Comparison of ENCODE assay signal across 25 cellular contexts in the genomic region with DNA sequence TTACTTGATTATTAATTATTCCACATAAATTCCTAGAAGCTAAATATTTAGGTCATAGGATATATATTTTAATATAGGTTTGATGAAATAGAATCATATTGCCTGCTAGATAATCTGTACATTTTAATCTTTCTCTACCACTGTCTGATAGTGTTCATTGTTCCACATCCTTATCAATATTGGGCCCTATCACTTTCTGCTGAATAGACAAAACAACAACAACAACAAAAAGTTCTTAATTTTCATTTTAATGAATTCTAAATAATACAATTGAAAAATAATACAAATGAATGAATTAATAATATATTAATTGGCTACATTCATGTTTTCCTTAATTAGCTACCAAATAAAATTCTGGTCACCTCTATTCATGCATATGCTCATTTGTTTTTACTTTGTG.
DNase-seq lines count a peak whose midpoint lies in the region; ATAC-seq, FAIRE-seq and TF ChIP-seq lines count a peak whose summit lies in the region.
"Had no signal": no experiment of that assay in that cellular context is flagged by ENCODE, and none has a peak within 500 bp of the region (broad histone marks: within the 10 kb centered on the region; RNA-seq: fewer than 3 reads in every experiment).

No MANE protein-coding gene starts in this region.

- H3K27ac ChIP-seq in HepG2 (ENCODE audit: extremely low read length, insufficient read depth, low read length) (no peak overlapping the region), right lobe of liver (no peak overlapping the region), IMR-90 (ENCODE audit: insufficient read depth, low read length) (no peak overlapping the region)
- H3K27ac ChIP-seq: 22Rv1, BLaER1 had no signal

- H4K91ac ChIP-seq in IMR-90 (ENCODE audit: insufficient read depth, low read depth, low read length) = no peak overlapping the region

- H2BK20ac ChIP-seq in IMR-90 (ENCODE audit: low read depth, low read length) = no peak overlapping the region

- H3K14ac ChIP-seq in IMR-90 (replicated peaks; ENCODE audit: low read depth, low read length) = no peak overlapping the region

- H4K20me1 ChIP-seq in HepG2 (ENCODE audit: insufficient read depth, low read length) (no peaks in the 10 kb centered on the region), IMR-90 (ENCODE audit: insufficient read depth, low read length) (no peaks in the 10 kb centered on the region)
- H4K20me1 ChIP-seq: BLaER1 had no signal

- H2BK15ac ChIP-seq in IMR-90 (ENCODE audit: low read depth, low read length) = no peak overlapping the region

- no peak overlapping the region for H3K18ac ChIP-seq in IMR-90 (ENCODE audit: low read depth, low read length)

- no peak for TF ChIP-seq RAD21 in HepG2 (CRISPR knock-in tag; IDR thresholded peaks at IDR 0.05)
- TF ChIP-seq RAD21 in IMR-90 (IDR thresholded peaks at IDR 0.05; ENCODE audit: low read length) = no peak

- no peaks in the 10 kb centered on the region for H3K4me1 ChIP-seq in HepG2 (ENCODE audit: insufficient read depth, low read length)
- no peaks in the 10 kb centered on the region for H3K4me1 ChIP-seq in right lobe of liver
- H3K4me1 ChIP-seq in IMR-90 (ENCODE audit: control insufficient read depth, insufficient read depth, low read length) = no peaks in the 10 kb centered on the region
- H3K4me1 ChIP-seq: BE2C, BLaER1 had no signal

- no peak for TF ChIP-seq POLR2A in HepG2 (IDR thresholded peaks at IDR 0.05; ENCODE audit: insufficient read depth in 1 of 2, low read depth in 2 of 2, low read length in 2 of 2)
- TF ChIP-seq POLR2A in right lobe of liver (IDR thresholded peaks at IDR 0.05) = no peak
- no peak for TF ChIP-seq POLR2A in IMR-90 (IDR thresholded peaks at IDR 0.05; ENCODE audit: low read depth, low read length)

- dilution Hi-C loops in IMR-90 (cut with HindIII; ENCODE audit: low sequenced_read_pairs, unreplicated experiment) = no loop called here

- H3K9me1 ChIP-seq in IMR-90 (ENCODE audit: insufficient read depth, low read length) = no peaks in the 10 kb centered on the region

- TF ChIP-seq EP300 in HepG2 (IDR thresholded peaks at IDR 0.05; ENCODE audit: low read depth in 2 of 2, low read length in 2 of 2) = no peak
- TF ChIP-seq EP300 in HepG2 (CRISPR knock-in tag; IDR thresholded peaks at IDR 0.05; ENCODE audit: borderline replicate concordance) = no peak

- CTCF ChIA-PET in HepG2 (lab: Yijun Ruan, JAX; ENCODE audit: low intra/inter-chr PET ratio, low total read pairs) (no interaction called here), IMR-90 (lab: Yijun Ruan, JAX) (no interaction called here)

- TF ChIP-seq CTCF in HepG2 (CRISPR knock-in tag; IDR thresholded peaks at IDR 0.05) = no peak
- no peak for TF ChIP-seq CTCF in right lobe of liver (IDR thresholded peaks at IDR 0.05)
- TF ChIP-seq CTCF in IMR-90 (conservative IDR thresholded peaks at IDR 0.05; ENCODE audit: low read depth, low read length) = no peak

- no peak overlapping the region for H3K4ac ChIP-seq in IMR-90 (ENCODE audit: low read depth, low read length)

- ATAC-seq in HepG2 (no peak), right lobe of liver (no peak), IMR-90 (ENCODE audit: low read depth) (no peak), HG03457 (IDR thresholded peaks at IDR 0.05; ENCODE audit: unreplicated experiment) (no peak)

- intact Hi-C loops in HepG2 (cut with micrococcal nuclease; ENCODE audit: unreplicated experiment) (no loop called here), right lobe of liver (cut with DNase I) (no loop called here), IMR-90 (cut with micrococcal nuclease) (no loop called here)

- DNase-seq in HepG2 (ENCODE audit: low spot score) = no peak
- no peak for DNase-seq in right lobe of liver
- DNase-seq in IMR-90 = no peak
- no peak for DNase-seq in frontal cortex (ENCODE audit: low spot score in 2 of 2)
- no peak for DNase-seq in HuH-7 (ENCODE audit: low spot score)
- DNase-seq in NCI-H146 treated with DMSO at 0.1 percent for 48 hours (lab: John Stamatoyannopoulos, UW; ENCODE audit: unreplicated experiment) = no peak
- DNase-seq: ACHN; BE2C; C1 segment of cervical spinal cord; CD4-positive, alpha-beta memory T cell; CD4-positive, CD25-positive, alpha-beta regulatory T cell; CD8-positive, alpha-beta memory T cell; COR-L47; DMS 273 treated with DMSO at 0.1 percent for 48 hours; DMS153; DMS53; DMS79; DND-41; EL; GF-D8 had no signal

- FAIRE-seq in HepG2 (lab: Jason Lieb, UNC) = no peak
- FAIRE-seq in frontal cortex (lab: Jason Lieb, UNC) = peak; percentile 50
- FAIRE-seq: GM12891, GM19239 had no signal

- no peak overlapping the region for H2BK5ac ChIP-seq in IMR-90 (ENCODE audit: low read depth, low read length, poor library complexity, severe bottlenecking)

- H3K9me3 ChIP-seq in HepG2 (ENCODE audit: low read length) (peaks cover 80% of the 10 kb centered on the region), right lobe of liver (no peaks in the 10 kb centered on the region), IMR-90 (ENCODE audit: control insufficient read depth, insufficient read depth, low read length) (no peaks in the 10 kb centered on the region)
- H3K9me3 ChIP-seq: BE2C, BLaER1 had no signal

- no peak overlapping the region for H3K23ac ChIP-seq in IMR-90 (ENCODE audit: low read depth, low read length)

- no peak overlapping the region for H4K5ac ChIP-seq in IMR-90 (ENCODE audit: low read depth, low read length)

- BruUV-seq in HepG2 (replicated peaks; lab: Mats Ljungman, UMichigan) (no TSS peak), IMR-90 (replicated peaks; lab: Mats Ljungman, UMichigan) (no TSS peak)

- H3K4me2 ChIP-seq in HepG2 (ENCODE audit: low read depth, low read length) = no peak overlapping the region
- H3K4me2 ChIP-seq in IMR-90 (ENCODE audit: low read depth, low read length) = no peak overlapping the region
- H3K4me2 ChIP-seq: BLaER1 had no signal

- in situ Hi-C loops in HepG2 (cut with HindIII; ENCODE audit: extremely low pct_ligation_motif_present, low pct_unique_long_range_greater_than_20kb) = no loop called here
- in situ Hi-C loops in IMR-90 (cut with MboI; ENCODE audit: low sequenced_read_pairs) = no loop called here

- H2AK5ac ChIP-seq in IMR-90 (ENCODE audit: low read depth, low read length) = no peak overlapping the region

- H2AFZ ChIP-seq in HepG2 (ENCODE audit: low read length) (no peak overlapping the region), IMR-90 (replicated peaks; ENCODE audit: low read length, poor library complexity) (no peak overlapping the region)

- POLR2A ChIA-PET in HepG2 (lab: Yijun Ruan, JAX) = no interaction called here
- POLR2A ChIA-PET in IMR-90 (lab: Charles Lee; ENCODE audit: unreplicated experiment) = no interaction called here

- H3K36me3 ChIP-seq in HepG2 (replicated peaks in 1 of 2; ENCODE audit: control insufficient read depth in 1 of 2, insufficient read depth in 2 of 2, low read length in 2 of 2) (no peaks in the 10 kb centered on the region), right lobe of liver (no peaks in the 10 kb centered on the region), IMR-90 (ENCODE audit: control insufficient read depth, insufficient read depth, low read length) (no peaks in the 10 kb centered on the region)
- H3K36me3 ChIP-seq: BE2C, BLaER1 had no signal

- H4K8ac ChIP-seq in IMR-90 (ENCODE audit: low read depth in 2 of 2, low read length in 2 of 2) = no peak overlapping the region

- H2BK120ac ChIP-seq in IMR-90 (ENCODE audit: low read depth, low read length) = no peak overlapping the region

- no peak overlapping the region for H3K56ac ChIP-seq in IMR-90 (ENCODE audit: extremely low read depth, insufficient read depth, low read length)

- H2AK9ac ChIP-seq in IMR-90 (replicated peaks; ENCODE audit: low read depth, low read length, poor library complexity) = no peak overlapping the region

- no peaks in the 10 kb centered on the region for H3K79me1 ChIP-seq in IMR-90 (ENCODE audit: low read depth in 1 of 2, low read length in 2 of 2)

- no peaks in the 10 kb centered on the region for H3K79me2 ChIP-seq in HepG2 (ENCODE audit: insufficient read depth, low read length)

- H3K4me3 ChIP-seq in HepG2 (replicated peaks in 1 of 3; ENCODE audit: insufficient read depth in 1 of 3, low read depth in 2 of 3, low read length in 3 of 3) (no peak overlapping the region), right lobe of liver (no peak overlapping the region), IMR-90 (ENCODE audit: insufficient read depth, low read depth, low read length) (no peak overlapping the region)
- H3K4me3 ChIP-seq: BLaER1 had no signal

- H3K27me3 ChIP-seq in HepG2 (ENCODE audit: control insufficient read depth in 1 of 2, insufficient read depth in 2 of 2, low read length in 2 of 2) (no peaks in the 10 kb centered on the region), right lobe of liver (no peaks in the 10 kb centered on the region), IMR-90 (ENCODE audit: control insufficient read depth, insufficient read depth, low read length) (no peaks in the 10 kb centered on the region)
- H3K27me3 ChIP-seq: BE2C, BLaER1 had no signal

- H3K9ac ChIP-seq in HepG2 (ENCODE audit: insufficient read depth, low read depth, low read length) = no peak overlapping the region
- no peak overlapping the region for H3K9ac ChIP-seq in IMR-90 (ENCODE audit: low read depth, low read length)
- H3K9ac ChIP-seq: BLaER1 had no signal

TF ChIP-seq in HepG2, 621 proteins besides CTCF, POLR2A, EP300 and RAD21:
- TF ChIP-seq NFIC (IDR thresholded peaks at IDR 0.05; ENCODE audit: low read length) = no peak
- peak; percentile 94 to 98 for TF ChIP-seq MAFK (conservative IDR thresholded peaks at IDR 0.05 in 1 of 2, IDR thresholded peaks at IDR 0.05 in 1 of 2; ENCODE audit: low read length in 2 of 2)
- peak; percentile 94 for TF ChIP-seq MAFF (IDR thresholded peaks at IDR 0.05; ENCODE audit: low read depth, low read length)

TF ChIP-seq in IMR-90, 13 proteins besides CTCF, POLR2A, EP300 and RAD21:
- TF ChIP-seq, protein P1, sequence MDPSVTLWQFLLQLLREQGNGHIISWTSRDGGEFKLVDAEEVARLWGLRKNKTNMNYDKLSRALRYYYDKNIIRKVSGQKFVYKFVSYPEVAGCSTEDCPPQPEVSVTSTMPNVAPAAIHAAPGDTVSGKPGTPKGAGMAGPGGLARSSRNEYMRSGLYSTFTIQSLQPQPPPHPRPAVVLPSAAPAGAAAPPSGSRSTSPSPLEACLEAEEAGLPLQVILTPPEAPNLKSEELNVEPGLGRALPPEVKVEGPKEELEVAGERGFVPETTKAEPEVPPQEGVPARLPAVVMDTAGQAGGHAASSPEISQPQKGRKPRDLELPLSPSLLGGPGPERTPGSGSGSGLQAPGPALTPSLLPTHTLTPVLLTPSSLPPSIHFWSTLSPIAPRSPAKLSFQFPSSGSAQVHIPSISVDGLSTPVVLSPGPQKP (IDR thresholded peaks at IDR 0.05; ENCODE audit: borderline replicate concordance, low read depth, low read length) = no peak
- TF ChIP-seq NFE2L2 (IDR thresholded peaks at IDR 0.05; ENCODE audit: low read depth, low read length) (no peak), MAFK (IDR thresholded peaks at IDR 0.05; ENCODE audit: low read depth, low read length) (peak; percentile 88), MAZ (IDR thresholded peaks at IDR 0.05; ENCODE audit: borderline replicate concordance, low read depth, low read length) (no peak)
